28 cellular contexts compared by ENCODE assay signal in genomic region chr12:71057330-71057729, GRCh38.
DNase-seq lines count a peak whose midpoint lies in the region; ATAC-seq, FAIRE-seq and TF ChIP-seq lines count a peak whose summit lies in the region.
"Had no signal": no experiment of that assay in that cellular context is flagged by ENCODE, and none has a peak within 500 bp of the region (broad histone marks: within the 10 kb centered on the region; RNA-seq: fewer than 3 reads in every experiment).

No MANE protein-coding gene starts in this region.

- H3K4me2 ChIP-seq in K562 (ENCODE audit: insufficient read depth, low read length) = no peak overlapping the region

- H3K9me3 ChIP-seq in BE2C (no peaks in the 10 kb centered on the region), K562 (replicated peaks; ENCODE audit: control insufficient read depth, insufficient read depth, low read depth, low read length) (no peaks in the 10 kb centered on the region), Caco-2 (no peaks in the 10 kb centered on the region)
- H3K9me3 ChIP-seq: ovary, SJSA1, tibial nerve had no signal

- H3K4me1 ChIP-seq in BE2C = peaks cover 14% of the 10 kb centered on the region
- H3K4me1 ChIP-seq in K562 (replicated peaks in 1 of 2; ENCODE audit: control insufficient read depth in 2 of 2, insufficient read depth in 2 of 2, low read length in 2 of 2) = no peaks in the 10 kb centered on the region
- no peaks in the 10 kb centered on the region for H3K4me1 ChIP-seq in Caco-2
- H3K4me1 ChIP-seq: SJSA1, tibial nerve had no signal

- no peaks in the 10 kb centered on the region for H4K20me1 ChIP-seq in K562 (replicated peaks; ENCODE audit: control insufficient read depth, insufficient read depth, low read length)

- intact Hi-C loops in K562 (cut with micrococcal nuclease) (no loop called here), Caco-2 (cut with micrococcal nuclease; ENCODE audit: unreplicated experiment) (no loop called here)

- POLR2A ChIA-PET in K562 (lab: Yijun Ruan, JAX) (interaction anchor here (1.0 kb wide), 1 partner anchor 11 kb away, joined by 4 read pairs; no protein-coding TSS in a partner anchor), Caco-2 (lab: Charles Lee) (no interaction called here)

- peak; percentile 61 for DNase-seq in BE2C
- peak; percentile 87 for DNase-seq in Jurkat, Clone E6-1 (ENCODE audit: low read depth, low spot score)
- peak; percentile 25 for DNase-seq in NCI-H510A (lab: John Stamatoyannopoulos, UW)
- no peak for DNase-seq in K562 (ENCODE audit: extremely low read depth in 1 of 4, low spot score in 3 of 4)
- no peak for DNase-seq in SKM-1 treated with dmso at 0.1 percent for 144 hours (lab: John Stamatoyannopoulos, UW; ENCODE audit: unreplicated experiment)
- DNase-seq in Caco-2 = no peak
- DNase-seq: activated B cell treated with CpG ODN at 0.5 μM for 24 hours; activated CD4-positive, alpha-beta T cell treated with anti-CD3 and anti-CD28 coated beads, Interleukin-2, amount 50 U/mL, for 1 hour; activated effector memory CD4-positive, alpha-beta T cell treated with anti-CD3 and anti-CD28 coated beads, Interleukin-2, amount 50 U/mL, for 16 hours; activated T-cell treated with anti-CD3 and anti-CD28 coated beads, Interleukin-2, amount 50 U/mL, for 24 hours; anterior cingulate cortex; CD8-positive, alpha-beta memory T cell; DND-41; GM23248; immature natural killer cell; left cardiac atrium; NCI-H1048; NCI-H2029; NCI-H446 treated with DMSO at 0.1 percent for 48 hours; ovary had no signal

- no peaks in the 10 kb centered on the region for H3K36me3 Mint-ChIP-seq in Caco-2 (ENCODE audit: insufficient read depth, unreplicated experiment)
- H3K36me3 Mint-ChIP-seq: activated naive CD8-positive, alpha-beta T cell; CD8-positive, alpha-beta memory T cell; immature natural killer cell; stimulated activated effector memory CD8-positive, alpha-beta T cell treated with anti-CD3 and anti-CD28 coated beads, Interleukin-12 subunit alpha, Interleukin-12 subunit beta, amount 100 ng/mL, for 72 hours had no signal

- H3K9me1 ChIP-seq in K562 (ENCODE audit: control insufficient read depth, insufficient read depth, low read length) = no peaks in the 10 kb centered on the region

- H3K27ac Mint-ChIP-seq in Caco-2 (ENCODE audit: unreplicated experiment) = no peak overlapping the region
- H3K27ac Mint-ChIP-seq: activated B cell treated with CpG ODN at 0.5 μM for 24 hours; activated naive CD8-positive, alpha-beta T cell; activated T-cell treated with anti-CD3 and anti-CD28 coated beads, Interleukin-2, amount 50 U/mL, for 24 hours; CD8-positive, alpha-beta memory T cell; immature natural killer cell; stimulated activated effector memory CD8-positive, alpha-beta T cell treated with anti-CD3 and anti-CD28 coated beads, Interleukin-12 subunit alpha, Interleukin-12 subunit beta, amount 100 ng/mL, for 72 hours had no signal

- no peak for TF ChIP-seq CTCF in BE2C (IDR thresholded peaks at IDR 0.05; ENCODE audit: low read depth, low read length)
- no peak for TF ChIP-seq CTCF in K562 (IDR thresholded peaks at IDR 0.05 in 2 of 3, conservative IDR thresholded peaks at IDR 0.05 in 1 of 3; ENCODE audit: insufficient read depth in 2 of 3, low read depth in 1 of 3, low read length in 3 of 3)
- no peak for TF ChIP-seq CTCF in Caco-2 (IDR thresholded peaks at IDR 0.05; ENCODE audit: insufficient read depth in 1 of 2, low read depth in 1 of 2, low read length in 1 of 2, severe bottlenecking in 1 of 2, unreplicated experiment in 1 of 2)

- CTCF ChIA-PET in K562 (lab: Yijun Ruan, JAX; ENCODE audit: low intra/inter-chr PET ratio) (no interaction called here), Caco-2 (lab: Charles Lee) (no interaction called here)

- TF ChIP-seq EP300 in K562 (IDR thresholded peaks at IDR 0.05; ENCODE audit: low read length) = no peak

- no peaks in the 10 kb centered on the region for H3K4me1 Mint-ChIP-seq in Caco-2 (ENCODE audit: low read depth, unreplicated experiment)
- H3K4me1 Mint-ChIP-seq: activated B cell treated with CpG ODN at 0.5 μM for 24 hours; CD8-positive, alpha-beta memory T cell; immature natural killer cell; stimulated activated effector memory CD8-positive, alpha-beta T cell treated with anti-CD3 and anti-CD28 coated beads, Interleukin-12 subunit alpha, Interleukin-12 subunit beta, amount 100 ng/mL, for 72 hours had no signal

- H3K9ac ChIP-seq in K562 (ENCODE audit: insufficient read depth in 1 of 2, low read depth in 2 of 2, low read length in 2 of 2) = no peak overlapping the region
- H3K9ac ChIP-seq: GM23248 had no signal

- in situ Hi-C loops in K562 (cut with MboI) = no loop called here

- TF ChIP-seq POLR2A in K562 (conservative IDR thresholded peaks at IDR 0.05) = no peak

- ATAC-seq in K562 = no peak
- no peak for ATAC-seq in HG02610 (IDR thresholded peaks at IDR 0.05; ENCODE audit: unreplicated experiment)
- ATAC-seq: left cardiac atrium; stimulated activated effector memory CD8-positive, alpha-beta T cell treated with anti-CD3 and anti-CD28 coated beads, Interleukin-12 subunit alpha, Interleukin-12 subunit beta, amount 100 ng/mL, for 72 hours had no signal

- no peak overlapping the region for H3K27ac ChIP-seq in K562 (ENCODE audit: extremely low read depth, low read depth, low read length)
- H3K27ac ChIP-seq: GM23248, ovary, SJSA1, tibial nerve had no signal

- no peak overlapping the region for H2AFZ ChIP-seq in K562 (ENCODE audit: low read depth, low read length)
- H2AFZ ChIP-seq: GM23248 had no signal

- BruUV-seq in K562 (replicated peaks; lab: Mats Ljungman, UMichigan) = no TSS peak
- BruUV-seq in Caco-2 (replicated peaks; lab: Mats Ljungman, UMichigan) = no TSS peak

- H3K4me3 ChIP-seq in BE2C (ENCODE audit: low read depth, low read length) = no peak overlapping the region
- H3K4me3 ChIP-seq in Jurkat, Clone E6-1 (ENCODE audit: low read length) = no peak overlapping the region
- no peak overlapping the region for H3K4me3 ChIP-seq in K562
- no peak overlapping the region for H3K4me3 ChIP-seq in Caco-2 (ENCODE audit: low read depth, low read length)
- H3K4me3 ChIP-seq: GM23248, ovary, SJSA1, tibial nerve had no signal

- H3K4me3 Mint-ChIP-seq in Caco-2 (ENCODE audit: unreplicated experiment) = no peak overlapping the region
- H3K4me3 Mint-ChIP-seq: activated B cell treated with CpG ODN at 0.5 μM for 24 hours; activated naive CD8-positive, alpha-beta T cell; activated T-cell treated with anti-CD3 and anti-CD28 coated beads, Interleukin-2, amount 50 U/mL, for 24 hours; CD8-positive, alpha-beta memory T cell; immature natural killer cell; stimulated activated effector memory CD8-positive, alpha-beta T cell treated with anti-CD3 and anti-CD28 coated beads, Interleukin-12 subunit alpha, Interleukin-12 subunit beta, amount 100 ng/mL, for 72 hours had no signal

- no peaks in the 10 kb centered on the region for H3K36me3 ChIP-seq in BE2C
- H3K36me3 ChIP-seq in K562 (ENCODE audit: control insufficient read depth, insufficient read depth, low read length) = no peaks in the 10 kb centered on the region
- no peaks in the 10 kb centered on the region for H3K36me3 ChIP-seq in Caco-2 (ENCODE audit: control insufficient read depth, insufficient read depth, low read length)
- H3K36me3 ChIP-seq: ovary, SJSA1, tibial nerve had no signal

- H3K9me3 Mint-ChIP-seq in Caco-2 (ENCODE audit: unreplicated experiment) = no peaks in the 10 kb centered on the region
- H3K9me3 Mint-ChIP-seq: activated B cell treated with CpG ODN at 0.5 μM for 24 hours had no signal

- H3K27me3 Mint-ChIP-seq in Caco-2 (ENCODE audit: insufficient read depth, unreplicated experiment) = no peaks in the 10 kb centered on the region
- H3K27me3 Mint-ChIP-seq: activated B cell treated with CpG ODN at 0.5 μM for 24 hours; activated naive CD8-positive, alpha-beta T cell; activated T-cell treated with anti-CD3 and anti-CD28 coated beads, Interleukin-2, amount 50 U/mL, for 24 hours; CD8-positive, alpha-beta memory T cell had no signal

- no peak for TF ChIP-seq RAD21 in K562 (CRISPR knock-in tag; conservative IDR thresholded peaks at IDR 0.05 in 1 of 2, IDR thresholded peaks at IDR 0.05 in 1 of 2)

- WGBS in K562 (ENCODE audit: insufficient coverage, low coverage, missing lambda C conversion rate) = 0% methylated on average over 2 of the region's 2 CpGs

- FAIRE-seq in K562 (lab: Jason Lieb, UNC) = no peak
- FAIRE-seq: bronchial epithelial cell, endothelial cell of umbilical vein, RCC 7860 had no signal

- no peaks in the 10 kb centered on the region for H3K79me2 ChIP-seq in K562 (ENCODE audit: control insufficient read depth, insufficient read depth, low read length)

- H3K27me3 ChIP-seq in BE2C (no peaks in the 10 kb centered on the region), K562 (ENCODE audit: control insufficient read depth in 2 of 2, insufficient read depth in 2 of 2, low read length in 2 of 2) (no peaks in the 10 kb centered on the region; a peak in 1 of 5 replicates), Caco-2 (replicated peaks; ENCODE audit: control insufficient read depth, insufficient read depth, low read length) (no peaks in the 10 kb centered on the region)
- H3K27me3 ChIP-seq: ovary, SJSA1, tibial nerve had no signal

TF ChIP-seq in K562, 482 proteins besides CTCF, POLR2A, EP300 and RAD21:
- no peak for TF ChIP-seq TEAD2 (tag; IDR thresholded peaks at IDR 0.05)
- peak; percentile 67 for TF ChIP-seq NFIC (IDR thresholded peaks at IDR 0.05)

Comparison
In these comparisons a context has a peak if more than half of its experiments do, and no peak if none do; other contexts are left out.
1. DNase-seq: peak in BE2C (single experiment), Jurkat, Clone E6-1 (single experiment) and NCI-H510A (single experiment); none in K562 (0 of 4), SKM-1 treated with dmso at 0.1 percent for 144 hours (single experiment) and Caco-2 (0 of 2).